15 cellular contexts compared by ENCODE assay signal in the genomic region with DNA sequence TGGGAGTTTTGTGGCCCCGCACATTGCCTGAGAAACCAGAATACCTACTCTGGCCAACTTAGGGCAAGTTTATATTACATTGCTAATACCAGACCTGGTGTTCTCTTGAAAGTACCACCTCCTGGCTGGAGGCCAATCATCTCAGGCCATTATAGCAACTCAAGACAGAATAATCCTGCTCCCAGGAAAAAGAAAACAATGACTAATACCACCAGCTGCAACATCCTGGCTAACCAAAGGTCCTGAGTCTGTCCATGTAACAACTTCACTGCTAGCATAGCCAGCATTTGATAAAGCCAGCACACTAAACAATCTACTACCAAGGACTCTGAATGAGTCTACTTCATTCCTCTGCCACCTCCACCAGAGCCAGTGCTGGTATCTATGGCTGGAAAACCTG.
DNase-seq lines count a peak whose midpoint lies in the region; ATAC-seq, FAIRE-seq and TF ChIP-seq lines count a peak whose summit lies in the region.
"Had no signal": no experiment of that assay in that cellular context is flagged by ENCODE, and none has a peak within 500 bp of the region (broad histone marks: within the 10 kb centered on the region; RNA-seq: fewer than 3 reads in every experiment).

No MANE protein-coding gene starts in this region.

- BruUV-seq in PC-3 (replicated peaks; lab: Mats Ljungman, UMichigan) (no TSS peak), endothelial cell of umbilical vein (replicated peaks; lab: Mats Ljungman, UMichigan) (no TSS peak), Calu3 (replicated peaks; lab: Mats Ljungman, UMichigan) (no TSS peak)

- POLR2A ChIA-PET in PC-3 (lab: Charles Lee; ENCODE audit: unreplicated experiment) (no interaction called here), endothelial cell of umbilical vein (lab: Charles Lee) (no interaction called here)

- no peak for ATAC-seq in PC-3
- ATAC-seq: T-cell had no signal

- FAIRE-seq in endothelial cell of umbilical vein (lab: Jason Lieb, UNC) = no peak
- FAIRE-seq: A204.1 had no signal

- no peaks in the 10 kb centered on the region for H3K36me3 ChIP-seq in PC-3 (ENCODE audit: low read depth, low read length)
- H3K36me3 ChIP-seq in endothelial cell of umbilical vein (ENCODE audit: control insufficient read depth in 2 of 2, extremely low read depth in 1 of 2, insufficient read depth in 2 of 2, low read length in 2 of 2) = no peaks in the 10 kb centered on the region

- H2AFZ ChIP-seq in PC-3 (ENCODE audit: low read length) (no peak overlapping the region), endothelial cell of umbilical vein (ENCODE audit: low read depth, low read length) (peak overlapping the region; percentile 24)

- no peak overlapping the region for H3K4me2 ChIP-seq in PC-3 (ENCODE audit: low read length)
- no peak overlapping the region for H3K4me2 ChIP-seq in endothelial cell of umbilical vein (ENCODE audit: insufficient read depth, low read length)

- intact Hi-C loops in PC-3 (cut with micrococcal nuclease) (no loop called here), endothelial cell of umbilical vein (cut with micrococcal nuclease) (no loop called here), Calu3 (cut with micrococcal nuclease; ENCODE audit: unreplicated experiment) (no loop called here)

- no peaks in the 10 kb centered on the region for H3K9me2 ChIP-seq in PC-3 (replicated peaks; ENCODE audit: low read length)

- dilution Hi-C loops in endothelial cell of umbilical vein (cut with MboI; ENCODE audit: extremely low pct_ligation_motif_present, low sequenced_read_pairs) = no loop called here

- H3K4me1 ChIP-seq in PC-3 (ENCODE audit: insufficient read depth, low read length) (no peaks in the 10 kb centered on the region), endothelial cell of umbilical vein (ENCODE audit: control insufficient read depth, extremely low read depth, insufficient read depth, low read length) (no peaks in the 10 kb centered on the region)

- 0 out of 2 replicates have a peak, but pooled peaks cover 15% of the 10 kb centered on the region for H3K9me3 ChIP-seq in PC-3 (ENCODE audit: low read length)
- no peaks in the 10 kb centered on the region for H3K9me3 ChIP-seq in endothelial cell of umbilical vein (replicated peaks; ENCODE audit: control insufficient read depth, insufficient read depth, low read length)

- no peaks in the 10 kb centered on the region for H3K27me3 Mint-ChIP-seq in Calu3 (ENCODE audit: unreplicated experiment)
- H3K27me3 Mint-ChIP-seq: activated naive CD8-positive, alpha-beta T cell treated with anti-CD3 and anti-CD28 coated beads, Interleukin-2, amount 10 ng/mL, durations not matched to agents 7 days and 5 days; T-cell had no signal

- DNase-seq in NCI-H146 (lab: John Stamatoyannopoulos, UW) (peak; percentile 41), NCI-H146 treated with DMSO at 0.1 percent for 48 hours (lab: John Stamatoyannopoulos, UW; ENCODE audit: unreplicated experiment) (no peak), PC-3 (peak; percentile 65), endothelial cell of umbilical vein (ENCODE audit: low read depth, low spot score) (peak; percentile 39), retinal pigment epithelial cell (ENCODE audit: low read depth) (peak; percentile 98), Calu3 (no peak), NCI-H345 (lab: John Stamatoyannopoulos, UW) (no peak), foreskin melanocyte (no peak)
- DNase-seq: activated CD8-positive, alpha-beta memory T cell treated with anti-CD3 and anti-CD28 coated beads for 24 hours; activated naive CD8-positive, alpha-beta T cell treated with anti-CD3 and anti-CD28 coated beads, Interleukin-2, amount 10 ng/mL, durations not matched to agents 7 days and 5 days; NCI-H1694 treated with DMSO at 0.1 percent for 48 hours; T-cell had no signal

- TF ChIP-seq POLR2A in endothelial cell of umbilical vein (IDR thresholded peaks at IDR 0.05; ENCODE audit: low read depth, low read length) = no peak

- H3F3A ChIP-seq in PC-3 (ENCODE audit: low read length, unreplicated experiment) = no peaks in the 10 kb centered on the region

- H3K36me3 Mint-ChIP-seq in Calu3 (ENCODE audit: insufficient read depth, unreplicated experiment) = no peaks in the 10 kb centered on the region
- H3K36me3 Mint-ChIP-seq: activated naive CD8-positive, alpha-beta T cell treated with anti-CD3 and anti-CD28 coated beads, Interleukin-2, amount 10 ng/mL, durations not matched to agents 7 days and 5 days; T-cell had no signal

- peaks cover 7% of the 10 kb centered on the region for H3K9me3 Mint-ChIP-seq in Calu3 (ENCODE audit: low read depth, unreplicated experiment)

- H4K20me1 ChIP-seq in PC-3 (ENCODE audit: low read length) = no peaks in the 10 kb centered on the region
- H4K20me1 ChIP-seq in endothelial cell of umbilical vein (replicated peaks; ENCODE audit: control insufficient read depth, extremely low read depth, insufficient read depth, low read length) = no peaks in the 10 kb centered on the region

- TF ChIP-seq CTCF in PC-3 (conservative IDR thresholded peaks at IDR 0.05; ENCODE audit: low read depth, low read length) (no peak), endothelial cell of umbilical vein (IDR thresholded peaks at IDR 0.05; ENCODE audit: extremely low read depth in 1 of 2, insufficient read depth in 1 of 2, low read depth in 1 of 2, low read length in 2 of 2) (no peak), retinal pigment epithelial cell (conservative IDR thresholded peaks at IDR 0.05; ENCODE audit: low read depth, low read length) (no peak), Calu3 (IDR thresholded peaks at IDR 0.05; ENCODE audit: unreplicated experiment) (no peak)

- no peak overlapping the region for H3K9ac ChIP-seq in PC-3 (ENCODE audit: low read length)
- no peak overlapping the region for H3K9ac ChIP-seq in endothelial cell of umbilical vein (replicated peaks; ENCODE audit: extremely low read depth, insufficient read depth, low read length)

- H3K27ac Mint-ChIP-seq in Calu3 (ENCODE audit: unreplicated experiment) = no peak overlapping the region
- H3K27ac Mint-ChIP-seq: activated naive CD8-positive, alpha-beta T cell treated with anti-CD3 and anti-CD28 coated beads, Interleukin-2, amount 10 ng/mL, durations not matched to agents 7 days and 5 days; T-cell had no signal

- no peaks in the 10 kb centered on the region for H3K9me1 ChIP-seq in endothelial cell of umbilical vein (replicated peaks; ENCODE audit: control insufficient read depth, extremely low read depth, insufficient read depth, low read length)

- no peaks in the 10 kb centered on the region for H3K27me3 ChIP-seq in PC-3 (ENCODE audit: low read length)
- no peaks in the 10 kb centered on the region for H3K27me3 ChIP-seq in endothelial cell of umbilical vein (ENCODE audit: control insufficient read depth in 2 of 2, insufficient read depth in 2 of 2, low read length in 2 of 2)

- H3K4me3 ChIP-seq in PC-3 (ENCODE audit: low read length) (no peak overlapping the region), endothelial cell of umbilical vein (replicated peaks in 1 of 3; ENCODE audit: insufficient read depth in 1 of 3, low read depth in 1 of 3, low read length in 3 of 3) (no peak overlapping the region), retinal pigment epithelial cell (ENCODE audit: low read length) (no peak overlapping the region)
- H3K4me3 ChIP-seq: lung had no signal

- no peak overlapping the region for H3K27ac ChIP-seq in PC-3 (ENCODE audit: low read length)
- H3K27ac ChIP-seq in endothelial cell of umbilical vein (ENCODE audit: insufficient read depth, low read depth, low read length) = no peak overlapping the region
- H3K27ac ChIP-seq: epithelial cell of prostate had no signal

- CTCF ChIA-PET in PC-3 (lab: Charles Lee) (no interaction called here), endothelial cell of umbilical vein (lab: Charles Lee) (interaction anchor here (0.7 kb wide), 1 partner anchor 17 kb away, joined by 4 read pairs; no protein-coding TSS in a partner anchor), Calu3 (lab: Charles Lee) (no interaction called here)

- H3K79me2 ChIP-seq in PC-3 (ENCODE audit: low read length) (no peaks in the 10 kb centered on the region), endothelial cell of umbilical vein (ENCODE audit: control insufficient read depth, insufficient read depth, low read length) (no peaks in the 10 kb centered on the region)

- H3K4me1 Mint-ChIP-seq in Calu3 (ENCODE audit: low read depth, unreplicated experiment) = no peaks in the 10 kb centered on the region
- H3K4me1 Mint-ChIP-seq: activated naive CD8-positive, alpha-beta T cell treated with anti-CD3 and anti-CD28 coated beads, Interleukin-2, amount 10 ng/mL, durations not matched to agents 7 days and 5 days; T-cell had no signal

- no peak overlapping the region for H3K4me3 Mint-ChIP-seq in Calu3 (ENCODE audit: low read depth, unreplicated experiment)
- H3K4me3 Mint-ChIP-seq: activated naive CD8-positive, alpha-beta T cell treated with anti-CD3 and anti-CD28 coated beads, Interleukin-2, amount 10 ng/mL, durations not matched to agents 7 days and 5 days; T-cell had no signal

TF ChIP-seq in endothelial cell of umbilical vein, 7 proteins besides CTCF, POLR2A, EP300 and RAD21:
- TF ChIP-seq MAX (IDR thresholded peaks at IDR 0.05; ENCODE audit: insufficient read depth, insufficient read length) = no peak
- TF ChIP-seq FOS (IDR thresholded peaks at IDR 0.05; ENCODE audit: borderline replicate concordance, insufficient read depth, low read length) = no peak
- TF ChIP-seq POLR2AphosphoS5 (IDR thresholded peaks at IDR 0.05; ENCODE audit: insufficient read depth, low read depth, low read length) = no peak
- no peak for TF ChIP-seq MYC (IDR thresholded peaks at IDR 0.05; ENCODE audit: low read depth, low read length)
- TF ChIP-seq GATA2 (IDR thresholded peaks at IDR 0.05; ENCODE audit: insufficient read depth, insufficient read length, low read depth, low read length) = no peak
- TF ChIP-seq JUN (IDR thresholded peaks at IDR 0.05; ENCODE audit: borderline replicate concordance, insufficient read depth, insufficient read length, low read depth) = no peak
- TF ChIP-seq EZH2 (IDR thresholded peaks at IDR 0.05; ENCODE audit: borderline replicate concordance, low read depth, low read length, severe bottlenecking) = no peak

Comparison
In these comparisons a context has a peak if more than half of its experiments do, and no peak if none do; other contexts are left out.
1. DNase-seq: peak in NCI-H146 (single experiment), PC-3 (single experiment), endothelial cell of umbilical vein (single experiment) and retinal pigment epithelial cell (single experiment); none in NCI-H146 treated with DMSO at 0.1 percent for 48 hours (single experiment), Calu3 (single experiment), NCI-H345 (single experiment) and foreskin melanocyte (single experiment).